Comparison of ENCODE assay signal across 1 cellular context in the genomic region with DNA sequence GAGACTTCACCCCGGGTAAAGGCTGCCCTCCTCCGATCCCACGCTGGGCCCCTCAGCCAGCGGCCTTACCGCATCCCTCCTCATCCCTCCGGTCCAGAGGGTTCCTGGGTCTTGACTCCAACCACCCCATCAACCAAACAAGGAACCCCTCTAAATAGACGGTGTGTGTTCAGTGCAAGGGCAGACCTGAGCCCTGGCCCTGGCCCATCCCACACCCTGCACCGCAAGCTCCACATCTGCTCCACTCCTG.
TF ChIP-seq lines count a peak whose summit lies in the region.

No MANE protein-coding gene starts in this region.

TF ChIP-seq in HepG2, 621 proteins besides CTCF, POLR2A, EP300 and RAD21:
- peak; percentile 42; the same call in 1 of the 2 replicates for TF ChIP-seq EZH2 (conservative IDR thresholded peaks at IDR 0.05; ENCODE audit: low read depth, low read length)
- no peak for TF ChIP-seq ZBTB7B (CRISPR knock-in tag; IDR thresholded peaks at IDR 0.05)
- TF ChIP-seq ZNF235 (CRISPR knock-in tag; IDR thresholded peaks at IDR 0.05; ENCODE audit: borderline replicate concordance) = no peak
- no peak for TF ChIP-seq HES4 (CRISPR knock-in tag; IDR thresholded peaks at IDR 0.05; ENCODE audit: borderline replicate concordance)
- TF ChIP-seq HDAC6 (IDR thresholded peaks at IDR 0.05; ENCODE audit: low read depth, low read length) = no peak
